ENCODE assay signal across 11 cellular contexts in genomic region chr4:159051245-159052071, GRCh38. TPM values are rescaled to one million over a fixed set of nuclear protein-coding genes. Genes with fewer than 3 reads are reported as not detected.
DNase-seq lines count a peak whose midpoint lies in the region; ATAC-seq and TF ChIP-seq lines count a peak whose summit lies in the region.
"Had no signal": no experiment of that assay in that cellular context is flagged by ENCODE, and none has a peak within 500 bp of the region (broad histone marks: within the 10 kb centered on the region; RNA-seq: fewer than 3 reads in every experiment).

No MANE protein-coding gene starts in this region.

- peak overlapping the region; percentile 41 to 51 for H3K4me3 Mint-ChIP-seq in stimulated activated naive CD8-positive, alpha-beta T cell treated with anti-CD3 and anti-CD28 coated beads, Interleukin-15, amount 100 ng/mL, for 72 hours
- no peak overlapping the region for H3K4me3 Mint-ChIP-seq in T-cell

- no peak for DNase-seq in stimulated activated naive CD8-positive, alpha-beta T cell treated with anti-CD3 and anti-CD28 coated beads, Interleukin-15, amount 100 ng/mL, for 72 hours
- DNase-seq in stimulated activated naive CD8-positive, alpha-beta T cell treated with anti-CD3 and anti-CD28 coated beads, Interleukin-15, Interleukin-2, amounts not matched to agents 100 U/mL and 50 U/mL, for 24 hours, result no peak
- DNase-seq in NCI-H187 treated with DMSO at 0.1 percent for 48 hours (lab: John Stamatoyannopoulos, UW) (no peak), T-cell (no peak), COLO668 (lab: John Stamatoyannopoulos, UW; ENCODE audit: unreplicated experiment) (no peak)
- no peak for DNase-seq in activated CD4-positive, alpha-beta T cell treated with anti-CD3 and anti-CD28 coated beads, Interleukin-2, amount 50 U/mL, for 4 hours
- DNase-seq: AML-193, head of caudate nucleus, uterus had no signal

- H3K4me3 ChIP-seq in OCI-LY3 (ENCODE audit: low read length), result peak overlapping the region; percentile 36
- H3K4me3 ChIP-seq: uterus had no signal

- H3K79me2 ChIP-seq in OCI-LY3 (ENCODE audit: low read length), result no peaks in the 10 kb centered on the region

- no peak overlapping the region for H2AFZ ChIP-seq in OCI-LY3 (ENCODE audit: low read depth, low read length)

- peaks cover 79% of the 10 kb centered on the region for H3K27me3 ChIP-seq in OCI-LY3 (ENCODE audit: low read depth, low read length)
- H3K27me3 ChIP-seq: uterus had no signal

- no peaks in the 10 kb centered on the region for H3K36me3 Mint-ChIP-seq in T-cell

- H3K36me3 ChIP-seq in OCI-LY3 (replicated peaks; ENCODE audit: low read depth, low read length), result no peaks in the 10 kb centered on the region
- H3K36me3 ChIP-seq: uterus had no signal

- H3K4me2 ChIP-seq in OCI-LY3 (ENCODE audit: low read length), result peak overlapping the region; percentile 66

- H3K27me3 Mint-ChIP-seq in stimulated activated naive CD8-positive, alpha-beta T cell treated with anti-CD3 and anti-CD28 coated beads, Interleukin-15, amount 100 ng/mL, for 72 hours, result peaks cover 22% of the 10 kb centered on the region
- H3K27me3 Mint-ChIP-seq in T-cell, result peaks cover 8 to 12% of the 10 kb centered on the region in 2 donors

- peaks cover 25% of the 10 kb centered on the region for H3K4me1 Mint-ChIP-seq in stimulated activated naive CD8-positive, alpha-beta T cell treated with anti-CD3 and anti-CD28 coated beads, Interleukin-15, amount 100 ng/mL, for 72 hours
- peaks cover 0 to 13% (median 1%) of the 10 kb centered on the region in 3 donors for H3K4me1 Mint-ChIP-seq in T-cell

- peaks cover 1% of the 10 kb centered on the region; the same call in 1 of the 2 replicates for H4K20me1 ChIP-seq in OCI-LY3 (ENCODE audit: insufficient read depth, low read length)

- no peak overlapping the region for H3K27ac ChIP-seq in OCI-LY3 (ENCODE audit: low read length)
- H3K27ac ChIP-seq: uterus had no signal

- no peak overlapping the region for H3K9ac ChIP-seq in OCI-LY3 (ENCODE audit: low read length)

- CTCF ChIA-PET in T-cell (lab: Charles Lee), result interaction anchor here in 1 of 2 donors (0.5 to 0.7 kb wide), 2 partner anchors 13 to 223 kb away, joined by 3 read pairs; no protein-coding TSS in a partner anchor

- no peak for TF ChIP-seq CTCF in OCI-LY3 (IDR thresholded peaks at IDR 0.05; ENCODE audit: low read depth, low read length)

- H3K9me3 Mint-ChIP-seq in stimulated activated naive CD8-positive, alpha-beta T cell treated with anti-CD3 and anti-CD28 coated beads, Interleukin-15, amount 100 ng/mL, for 72 hours, result no peaks in the 10 kb centered on the region
- H3K9me3 Mint-ChIP-seq in T-cell, result no peaks in the 10 kb centered on the region

- ATAC-seq in stimulated activated naive CD8-positive, alpha-beta T cell treated with anti-CD3 and anti-CD28 coated beads, Interleukin-15, amount 100 ng/mL, for 72 hours, result peak; percentile 79
- ATAC-seq in stimulated activated naive CD8-positive, alpha-beta T cell treated with anti-CD3 and anti-CD28 coated beads, Interleukin-15, Interleukin-2, amounts not matched to agents 100 U/mL and 50 U/mL, for 24 hours, result no peak
- peak; percentile 83 for ATAC-seq in HG02870 (IDR thresholded peaks at IDR 0.05; ENCODE audit: unreplicated experiment)
- no peak for ATAC-seq in T-cell (replicated peaks in 1 of 4)

- POLR2A ChIA-PET in T-cell (lab: Charles Lee), result no interaction called here

- no peaks in the 10 kb centered on the region for H3K9me3 ChIP-seq in OCI-LY3 (ENCODE audit: insufficient read depth, low read length)
- H3K9me3 ChIP-seq: uterus had no signal

- H3K27ac Mint-ChIP-seq in stimulated activated naive CD8-positive, alpha-beta T cell treated with anti-CD3 and anti-CD28 coated beads, Interleukin-15, amount 100 ng/mL, for 72 hours, result peak overlapping the region in 1 of 2 donors; percentile 81
- H3K27ac Mint-ChIP-seq in T-cell, result no peak overlapping the region

- H3K4me1 ChIP-seq in OCI-LY3 (ENCODE audit: low read length), result peaks cover 25% of the 10 kb centered on the region
- H3K4me1 ChIP-seq: uterus had no signal

RNA-seq across cellular contexts. Expression of gene RAPGEF2, which starts 51.4 kb away (rescaled TPM):
- 10 to 100 TPM; 16.8 to 28.5 (median 26.4) TPM for total RNA-seq in T-cell

Comparison
In these comparisons a context has a peak if more than half of its experiments do, and no peak if none do; other contexts are left out.
1. ATAC-seq: peak in stimulated activated naive CD8-positive, alpha-beta T cell treated with anti-CD3 and anti-CD28 coated beads, Interleukin-15, amount 100 ng/mL, for 72 hours (single experiment) and HG02870 (single experiment); none in stimulated activated naive CD8-positive, alpha-beta T cell treated with anti-CD3 and anti-CD28 coated beads, Interleukin-15, Interleukin-2, amounts not matched to agents 100 U/mL and 50 U/mL, for 24 hours (single experiment) and T-cell (0 of 4).
2. H3K4me3 Mint-ChIP-seq: peak in stimulated activated naive CD8-positive, alpha-beta T cell treated with anti-CD3 and anti-CD28 coated beads, Interleukin-15, amount 100 ng/mL, for 72 hours (2 of 2); none in T-cell (0 of 3).